Comparison of ENCODE assay signal across 8 cellular contexts in genomic region chr22:18077639-18078328, GRCh38.
A peak's percentile ranks its signal among the peaks of the same experiment; 100 is the strongest.
DNase-seq lines count a peak whose midpoint lies in the region; ATAC-seq lines count a peak whose summit lies in the region.

TSS of gene PEX26 (plus strand) at chr22:18077990. CDS start at chr22:18078377, 387 bp downstream.

- DNase-seq in AG08395 (ENCODE audit: low spot score): peak; percentile 97
- DNase-seq in NCI-H446 (lab: John Stamatoyannopoulos, UW): peak; percentile 80 to 97
- peak; percentile 97 for DNase-seq in cerebellar cortex (ENCODE audit: low spot score)
- DNase-seq in islet precursor cell: peak; percentile 96
- DNase-seq in stimulated activated CD4-positive, alpha-beta T cell treated with anti-CD3 and anti-CD28 coated beads, Interleukin-12 subunit alpha, Interleukin-12 subunit beta, amount 100 ng/mL, for 48 hours (ENCODE audit: low read depth in 2 of 3, low spot score in 1 of 3): peak; percentile 92 to 93 (median 92)

- peak; percentile 94 for ATAC-seq in GM18909 (IDR thresholded peaks at IDR 0.05; ENCODE audit: poor library complexity, unreplicated experiment)
- ATAC-seq in HG03175 (IDR thresholded peaks at IDR 0.05; ENCODE audit: unreplicated experiment): peak; percentile 95
- peak; percentile 99 for ATAC-seq in activated CD4-positive, CD25-positive, alpha-beta regulatory T cell treated with anti-CD3 and anti-CD28 coated beads, Interleukin-2, amount 50 U/mL, for 24 hours

Comparison
In these comparisons a context has a peak if more than half of its experiments do, and no peak if none do; other contexts are left out.
1. Peak in every context shown above with its lines: DNase-seq and ATAC-seq.